In the genomic region with DNA sequence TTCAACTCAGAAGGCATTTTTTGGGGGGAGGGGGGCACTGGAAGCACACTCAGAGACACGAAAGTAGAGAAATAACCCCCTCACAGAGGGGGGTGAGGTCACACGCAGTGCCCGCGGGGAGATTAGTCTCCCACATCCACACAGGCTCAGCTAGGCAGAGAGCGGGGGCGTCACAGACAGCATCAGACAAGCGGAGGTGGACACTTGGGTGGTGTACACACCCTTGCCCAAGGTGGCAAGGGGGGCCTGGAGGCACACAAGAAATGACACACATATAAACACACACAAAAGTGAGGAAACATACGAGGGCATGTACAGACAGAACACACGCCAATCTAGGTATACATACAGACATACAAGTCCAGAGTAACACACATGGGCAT, we compare ENCODE assay signal across 13 cellular contexts. TPM values are rescaled to one million over a fixed set of nuclear protein-coding genes. Genes with fewer than 3 reads are reported as not detected.
DNase-seq lines count a peak whose midpoint lies in the region; ATAC-seq and TF ChIP-seq lines count a peak whose summit lies in the region.
"Had no signal": no experiment of that assay in that cellular context is flagged by ENCODE, and none has a peak within 500 bp of the region (broad histone marks: within the 10 kb centered on the region; RNA-seq: fewer than 3 reads in every experiment).

No MANE protein-coding gene starts in this region.

- H3K9me3 ChIP-seq in iPS-18a (ENCODE audit: control insufficient read depth, low read depth, low read length) (peaks cover 5% of the 10 kb centered on the region), right atrium auricular region (no peaks in the 10 kb centered on the region)
- H3K9me3 ChIP-seq: ascending aorta, gastroesophageal sphincter, SJCRH30 had no signal

- CTCF ChIA-PET in activated CD8-positive, alpha-beta T cell treated with anti-CD3 and anti-CD28 coated beads, Interleukin-2, amount 10 ng/mL, durations not matched to agents 7 days and 5 days (lab: Charles Lee): no interaction called here

- POLR2A ChIA-PET in activated naive CD8-positive, alpha-beta T cell treated with anti-CD3 and anti-CD28 coated beads, Interleukin-2, amount 10 ng/mL, durations not matched to agents 7 days and 5 days (lab: Charles Lee): no interaction called here
- POLR2A ChIA-PET in activated CD8-positive, alpha-beta T cell treated with anti-CD3 and anti-CD28 coated beads, Interleukin-2, amount 10 ng/mL, durations not matched to agents 7 days and 5 days (lab: Charles Lee): no interaction called here

- no peak overlapping the region for H3K9ac ChIP-seq in iPS-18a (ENCODE audit: low read length)

- H3K27ac ChIP-seq in iPS-18a (ENCODE audit: low read length) (no peak overlapping the region), right atrium auricular region (no peak overlapping the region)
- H3K27ac ChIP-seq: ascending aorta, coronary artery, gastroesophageal sphincter, SJCRH30 had no signal

- no peak for DNase-seq in activated naive CD8-positive, alpha-beta T cell treated with anti-CD3 and anti-CD28 coated beads, Interleukin-2, amount 10 ng/mL, durations not matched to agents 7 days and 5 days
- no peak for DNase-seq in activated naive CD8-positive, alpha-beta T cell treated with anti-CD3 and anti-CD28 coated beads for 36 hours
- no peak for DNase-seq in activated CD8-positive, alpha-beta T cell treated with anti-CD3 and anti-CD28 coated beads, Interleukin-2, amount 10 ng/mL, durations not matched to agents 7 days and 5 days
- DNase-seq in dermis blood vessel endothelial cell: no peak
- DNase-seq in right atrium auricular region (ENCODE audit: low spot score): no peak
- DNase-seq in DMS 273 (lab: John Stamatoyannopoulos, UW; ENCODE audit: unreplicated experiment): no peak
- DNase-seq: SJCRH30 had no signal

- H3K27me3 ChIP-seq in iPS-18a (ENCODE audit: control insufficient read depth, insufficient read depth, low read length) (no peaks in the 10 kb centered on the region), right atrium auricular region (no peaks in the 10 kb centered on the region)
- H3K27me3 ChIP-seq: ascending aorta, SJCRH30 had no signal

- H3K36me3 Mint-ChIP-seq in activated naive CD8-positive, alpha-beta T cell treated with anti-CD3 and anti-CD28 coated beads, Interleukin-2, amount 10 ng/mL, durations not matched to agents 7 days and 5 days: peaks cover 5% of the 10 kb centered on the region
- H3K36me3 Mint-ChIP-seq in activated naive CD8-positive, alpha-beta T cell treated with anti-CD3 and anti-CD28 coated beads for 36 hours: no peaks in the 10 kb centered on the region
- H3K36me3 Mint-ChIP-seq in activated CD8-positive, alpha-beta T cell treated with anti-CD3 and anti-CD28 coated beads, Interleukin-2, amount 10 ng/mL, durations not matched to agents 7 days and 5 days (ENCODE audit: low read depth): no peaks in the 10 kb centered on the region

- peak overlapping the region; percentile 42 for H3K4me3 Mint-ChIP-seq in activated naive CD8-positive, alpha-beta T cell treated with anti-CD3 and anti-CD28 coated beads, Interleukin-2, amount 10 ng/mL, durations not matched to agents 7 days and 5 days
- H3K4me3 Mint-ChIP-seq in activated naive CD8-positive, alpha-beta T cell treated with anti-CD3 and anti-CD28 coated beads for 36 hours: no peak overlapping the region
- peak overlapping the region; percentile 43 for H3K4me3 Mint-ChIP-seq in activated CD8-positive, alpha-beta T cell treated with anti-CD3 and anti-CD28 coated beads, Interleukin-2, amount 10 ng/mL, durations not matched to agents 7 days and 5 days

- H3K4me1 Mint-ChIP-seq in activated naive CD8-positive, alpha-beta T cell treated with anti-CD3 and anti-CD28 coated beads, Interleukin-2, amount 10 ng/mL, durations not matched to agents 7 days and 5 days: peaks cover 8% of the 10 kb centered on the region
- peaks cover 11% of the 10 kb centered on the region for H3K4me1 Mint-ChIP-seq in activated naive CD8-positive, alpha-beta T cell treated with anti-CD3 and anti-CD28 coated beads for 36 hours
- peaks cover 17% of the 10 kb centered on the region for H3K4me1 Mint-ChIP-seq in activated CD8-positive, alpha-beta T cell treated with anti-CD3 and anti-CD28 coated beads, Interleukin-2, amount 10 ng/mL, durations not matched to agents 7 days and 5 days (ENCODE audit: low read depth)

- peaks cover 27% of the 10 kb centered on the region for H3K27me3 Mint-ChIP-seq in activated naive CD8-positive, alpha-beta T cell treated with anti-CD3 and anti-CD28 coated beads, Interleukin-2, amount 10 ng/mL, durations not matched to agents 7 days and 5 days
- peaks cover 19% of the 10 kb centered on the region for H3K27me3 Mint-ChIP-seq in activated naive CD8-positive, alpha-beta T cell treated with anti-CD3 and anti-CD28 coated beads for 36 hours
- peaks cover 39% of the 10 kb centered on the region for H3K27me3 Mint-ChIP-seq in activated CD8-positive, alpha-beta T cell treated with anti-CD3 and anti-CD28 coated beads, Interleukin-2, amount 10 ng/mL, durations not matched to agents 7 days and 5 days (ENCODE audit: low read depth)

- H3K36me3 ChIP-seq in iPS-18a (ENCODE audit: control insufficient read depth, low read depth, low read length) (no peaks in the 10 kb centered on the region), right atrium auricular region (no peaks in the 10 kb centered on the region)
- H3K36me3 ChIP-seq: ascending aorta, gastroesophageal sphincter, SJCRH30 had no signal

- no peak for TF ChIP-seq CTCF in right atrium auricular region (IDR thresholded peaks at IDR 0.05)

- H3K4me3 ChIP-seq in iPS-18a (ENCODE audit: low read length) (peak overlapping the region; percentile 29), right atrium auricular region (no peak overlapping the region)
- H3K4me3 ChIP-seq: SJCRH30 had no signal

- H3K27ac Mint-ChIP-seq in activated naive CD8-positive, alpha-beta T cell treated with anti-CD3 and anti-CD28 coated beads, Interleukin-2, amount 10 ng/mL, durations not matched to agents 7 days and 5 days: no peak overlapping the region
- no peak overlapping the region for H3K27ac Mint-ChIP-seq in activated naive CD8-positive, alpha-beta T cell treated with anti-CD3 and anti-CD28 coated beads for 36 hours
- H3K27ac Mint-ChIP-seq in activated CD8-positive, alpha-beta T cell treated with anti-CD3 and anti-CD28 coated beads, Interleukin-2, amount 10 ng/mL, durations not matched to agents 7 days and 5 days: no peak overlapping the region

- no peaks in the 10 kb centered on the region for H3K9me3 Mint-ChIP-seq in activated naive CD8-positive, alpha-beta T cell treated with anti-CD3 and anti-CD28 coated beads, Interleukin-2, amount 10 ng/mL, durations not matched to agents 7 days and 5 days
- no peaks in the 10 kb centered on the region for H3K9me3 Mint-ChIP-seq in activated naive CD8-positive, alpha-beta T cell treated with anti-CD3 and anti-CD28 coated beads for 36 hours
- H3K9me3 Mint-ChIP-seq in activated CD8-positive, alpha-beta T cell treated with anti-CD3 and anti-CD28 coated beads, Interleukin-2, amount 10 ng/mL, durations not matched to agents 7 days and 5 days (ENCODE audit: insufficient read depth): no peaks in the 10 kb centered on the region

- ATAC-seq in activated naive CD8-positive, alpha-beta T cell treated with anti-CD3 and anti-CD28 coated beads, Interleukin-2, amount 10 ng/mL, durations not matched to agents 7 days and 5 days (ENCODE audit: low read depth): no peak
- ATAC-seq in activated CD8-positive, alpha-beta T cell treated with anti-CD3 and anti-CD28 coated beads, Interleukin-2, amount 10 ng/mL, durations not matched to agents 7 days and 5 days: no peak
- ATAC-seq in GM19035 (IDR thresholded peaks at IDR 0.05; ENCODE audit: unreplicated experiment): no peak

- H3K4me1 ChIP-seq in iPS-18a (ENCODE audit: control insufficient read depth, low read depth, low read length) (no peaks in the 10 kb centered on the region), right atrium auricular region (peaks cover 0 to 5% of the 10 kb centered on the region in 2 donors)
- H3K4me1 ChIP-seq: ascending aorta, SJCRH30 had no signal

RNA-seq across cellular contexts. Expression of gene SYN1, which starts 0.6 kb away (rescaled TPM):
- total RNA-seq in activated naive CD8-positive, alpha-beta T cell treated with anti-CD3 and anti-CD28 coated beads, Interleukin-2, amount 10 ng/mL, durations not matched to agents 7 days and 5 days: under 1 TPM; 0.37 to 1.00 TPM
- 1 to 10 TPM in 1 of 2 experiments, under 1 TPM in 1; 0.91 to 1.4 TPM for total RNA-seq in activated naive CD8-positive, alpha-beta T cell treated with anti-CD3 and anti-CD28 coated beads for 36 hours
- total RNA-seq in activated CD8-positive, alpha-beta T cell treated with anti-CD3 and anti-CD28 coated beads, Interleukin-2, amount 10 ng/mL, durations not matched to agents 7 days and 5 days: under 1 TPM; 0.57 to 0.58 TPM
- total RNA-seq in dermis blood vessel endothelial cell: 0.05 TPM in 1 of 2 replicates, not detected in the other
- 1 to 10 TPM; 6.4 to 7.0 TPM for total RNA-seq in right atrium auricular region
- total RNA-seq: HepG2 had no signal

RNA-seq across cellular contexts. Expression of gene CFP, which starts 9.4 kb away (rescaled TPM):
- 10 to 100 TPM; 14.1 to 14.6 TPM for total RNA-seq in activated naive CD8-positive, alpha-beta T cell treated with anti-CD3 and anti-CD28 coated beads, Interleukin-2, amount 10 ng/mL, durations not matched to agents 7 days and 5 days
- total RNA-seq in activated naive CD8-positive, alpha-beta T cell treated with anti-CD3 and anti-CD28 coated beads for 36 hours: 1 to 10 TPM in 1 of 2 experiments, under 1 TPM in 1; 0.90 to 1.9 TPM
- 10 to 100 TPM; 11.5 to 13.1 TPM for total RNA-seq in activated CD8-positive, alpha-beta T cell treated with anti-CD3 and anti-CD28 coated beads, Interleukin-2, amount 10 ng/mL, durations not matched to agents 7 days and 5 days
- total RNA-seq in dermis blood vessel endothelial cell: 0.19 and 0.85 TPM in 2 replicates
- 1 to 10 TPM; 2.2 to 6.3 TPM for total RNA-seq in right atrium auricular region
- total RNA-seq: HepG2 had no signal

RNA-seq across cellular contexts. Expression of gene ELK1, which starts 30.1 kb away (rescaled TPM):
- total RNA-seq in activated naive CD8-positive, alpha-beta T cell treated with anti-CD3 and anti-CD28 coated beads, Interleukin-2, amount 10 ng/mL, durations not matched to agents 7 days and 5 days: 10 to 100 TPM; 53.5 to 54.5 TPM
- total RNA-seq in activated naive CD8-positive, alpha-beta T cell treated with anti-CD3 and anti-CD28 coated beads for 36 hours: 10 to 100 TPM; 65.4 to 67.5 TPM
- 10 to 100 TPM; 56.9 to 58.7 TPM for total RNA-seq in activated CD8-positive, alpha-beta T cell treated with anti-CD3 and anti-CD28 coated beads, Interleukin-2, amount 10 ng/mL, durations not matched to agents 7 days and 5 days
- total RNA-seq in dermis blood vessel endothelial cell (13.4 and 17.6 TPM in 2 replicates), right atrium auricular region (10 to 100 TPM; 21.9 to 28.9 TPM)

RNA-seq across cellular contexts. Expression of gene TIMP1, which starts 38.1 kb away (rescaled TPM):
- 10 to 100 TPM; 54.9 to 56.0 TPM for total RNA-seq in activated naive CD8-positive, alpha-beta T cell treated with anti-CD3 and anti-CD28 coated beads, Interleukin-2, amount 10 ng/mL, durations not matched to agents 7 days and 5 days
- 1 to 10 TPM; 2.7 to 3.2 TPM for total RNA-seq in activated naive CD8-positive, alpha-beta T cell treated with anti-CD3 and anti-CD28 coated beads for 36 hours
- 10 to 100 TPM; 58.7 to 68.5 TPM for total RNA-seq in activated CD8-positive, alpha-beta T cell treated with anti-CD3 and anti-CD28 coated beads, Interleukin-2, amount 10 ng/mL, durations not matched to agents 7 days and 5 days
- total RNA-seq in dermis blood vessel endothelial cell (66.4 and 102 TPM in 2 replicates), right atrium auricular region (100 to 1,000 TPM; 218 to 823 TPM)

RNA-seq across cellular contexts. Expression of gene UXT, which starts 38.7 kb away (rescaled TPM):
- 100 to 1,000 TPM; 152 TPM for total RNA-seq in activated naive CD8-positive, alpha-beta T cell treated with anti-CD3 and anti-CD28 coated beads, Interleukin-2, amount 10 ng/mL, durations not matched to agents 7 days and 5 days
- 100 to 1,000 TPM; 150 to 154 TPM for total RNA-seq in activated naive CD8-positive, alpha-beta T cell treated with anti-CD3 and anti-CD28 coated beads for 36 hours
- total RNA-seq in activated CD8-positive, alpha-beta T cell treated with anti-CD3 and anti-CD28 coated beads, Interleukin-2, amount 10 ng/mL, durations not matched to agents 7 days and 5 days: 100 to 1,000 TPM; 148 to 156 TPM
- total RNA-seq in dermis blood vessel endothelial cell (58.9 and 95.6 TPM in 2 replicates), right atrium auricular region (100 to 1,000 TPM; 108 to 158 TPM)
